Comparison of ENCODE assay signal across 8 cellular contexts in genomic region chr17:44221072-44221861, GRCh38. TPM values are rescaled to one million over a fixed set of nuclear protein-coding genes. Genes with fewer than 3 reads are reported as not detected.
A peak's percentile ranks its signal among the peaks of the same experiment; 100 is the strongest.
DNase-seq lines count a peak whose midpoint lies in the region; ATAC-seq and TF ChIP-seq lines count a peak whose summit lies in the region.

No MANE protein-coding gene starts in this region.

- H3K27me3 Mint-ChIP-seq in naive thymus-derived CD8-positive, alpha-beta T cell: no peaks in the 10 kb centered on the region

- H3K4me2 ChIP-seq in Loucy (ENCODE audit: low read depth, low read length, poor library complexity, severe bottlenecking): peak overlapping the region; percentile 89

- peaks cover 19% of the 10 kb centered on the region for H4K20me1 ChIP-seq in Loucy (ENCODE audit: insufficient read depth, low read length, poor library complexity, severe bottlenecking)

- peaks cover 5% of the 10 kb centered on the region for H3K27me3 ChIP-seq in Loucy (ENCODE audit: insufficient read depth, low read length, poor library complexity, severe bottlenecking)
- peaks cover 4% of the 10 kb centered on the region for H3K27me3 ChIP-seq in thymus (ENCODE audit: control insufficient read depth, insufficient read depth)

- peaks cover under 1 to 2% (median 1%) of the 10 kb centered on the region in 3 donors for H3K36me3 Mint-ChIP-seq in naive thymus-derived CD8-positive, alpha-beta T cell

- peak overlapping the region; percentile 99 for H3K27ac ChIP-seq in thymus (ENCODE audit: low read depth)

- H3K4me3 ChIP-seq in Loucy (ENCODE audit: low read length, poor library complexity, severe bottlenecking) (peak overlapping the region; percentile 100), fibroblast of the aortic adventitia (ENCODE audit: low read depth, low read length) (peak overlapping the region; percentile 85), thymus (ENCODE audit: low read length) (peak overlapping the region; percentile 91)

- peaks cover 18 to 36% (median 27%) of the 10 kb centered on the region in 4 donors for H3K4me1 Mint-ChIP-seq in naive thymus-derived CD8-positive, alpha-beta T cell

- peak overlapping the region; percentile 32; the same call in 1 of the 2 replicates for H2AFZ ChIP-seq in Loucy (ENCODE audit: low read length)

- H3K9me3 Mint-ChIP-seq in naive thymus-derived CD8-positive, alpha-beta T cell: no peaks in the 10 kb centered on the region

- peak overlapping the region; percentile 91 to 100 (median 96) for H3K4me3 Mint-ChIP-seq in naive thymus-derived CD8-positive, alpha-beta T cell

- H3K9ac ChIP-seq in Loucy (ENCODE audit: low read depth, low read length, poor library complexity, severe bottlenecking): peak overlapping the region; percentile 98

- DNase-seq in DMS79 (lab: John Stamatoyannopoulos, UW) (peak; percentile 69), RPMI7951 (ENCODE audit: low read depth) (peak; percentile 82), activated gamma-delta T cell (lab: John Stamatoyannopoulos, UW) (peak; percentile 39), fibroblast of the aortic adventitia (ENCODE audit: low read depth) (peak; percentile 77)
- peak; percentile 53 to 79 (median 65) for DNase-seq in naive thymus-derived CD8-positive, alpha-beta T cell

- no peaks in the 10 kb centered on the region for H3K9me2 ChIP-seq in Loucy (replicated peaks; ENCODE audit: low read depth, low read length)

- peaks cover 46% of the 10 kb centered on the region for H3K79me2 ChIP-seq in Loucy (ENCODE audit: insufficient read depth, low read length)

- H3F3A ChIP-seq in Loucy (ENCODE audit: low read depth): no peaks in the 10 kb centered on the region

- under 1% methylated on average over 54 of the region's 54 CpGs for WGBS in thymus

- peaks cover 6% of the 10 kb centered on the region; the same call in 1 of the 2 replicates for H3K36me3 ChIP-seq in Loucy (ENCODE audit: insufficient read depth, low read length)
- H3K36me3 ChIP-seq in thymus (ENCODE audit: control insufficient read depth, insufficient read depth): peaks cover under 1% of the 10 kb centered on the region

- peak overlapping the region; percentile 91 to 98 (median 95) for H3K27ac Mint-ChIP-seq in naive thymus-derived CD8-positive, alpha-beta T cell

- H3K4me1 ChIP-seq in Loucy (ENCODE audit: insufficient read depth, low read length, poor library complexity, severe bottlenecking): peaks cover 29% of the 10 kb centered on the region
- peaks cover 11% of the 10 kb centered on the region for H3K4me1 ChIP-seq in thymus (ENCODE audit: control insufficient read depth, insufficient read depth, low read length)

- TF ChIP-seq CTCF in Loucy (conservative IDR thresholded peaks at IDR 0.05; ENCODE audit: low read length) (no peak; the same call in 1 of the 2 replicates), fibroblast of the aortic adventitia (IDR thresholded peaks at IDR 0.05; ENCODE audit: insufficient read depth, low read length) (no peak)

- peak; percentile 19 to 27 for ATAC-seq in naive thymus-derived CD8-positive, alpha-beta T cell
- no peak for ATAC-seq in HG03108 (IDR thresholded peaks at IDR 0.05; ENCODE audit: unreplicated experiment)

- POLR2A ChIA-PET in naive thymus-derived CD8-positive, alpha-beta T cell (lab: Charles Lee): interaction anchor here (0.5 to 20.4 kb wide), 38 partner anchors 8 to 1364 kb away, joined by 3 to 445 read pairs (median 5); partner anchors contain the start of genes ATXN7L3, GRN, HDAC5 and HEXIM2

- no peaks in the 10 kb centered on the region for H3K9me3 ChIP-seq in Loucy (ENCODE audit: insufficient read depth, low read depth, low read length)
- no peaks in the 10 kb centered on the region for H3K9me3 ChIP-seq in thymus (ENCODE audit: control insufficient read depth)

RNA-seq across cellular contexts. Expression of gene UBTF, which starts 1.8 kb away (rescaled TPM):
- 40.4 and 41.1 TPM in 2 replicates for total RNA-seq in RPMI7951 (2014; rRNA removed; shearing (Covaris generic))
- total RNA-seq in fibroblast of the aortic adventitia (ENCODE audit: low replicate concordance): 64.2 and 195 TPM in 2 replicates
- total RNA-seq in naive thymus-derived CD8-positive, alpha-beta T cell: 100 to 1,000 TPM; 348 to 362 TPM
- 10 to 100 TPM; 41.5 to 94.2 (median 73.3) TPM for polyA plus RNA-seq in naive thymus-derived CD8-positive, alpha-beta T cell
- polyA plus RNA-seq in thymus: 70.1 TPM

RNA-seq across cellular contexts. Expression of gene ATXN7L3, which starts 21.6 kb away (rescaled TPM):
- total RNA-seq in RPMI7951 (2014; rRNA removed; shearing (Covaris generic)): 19.5 and 27.1 TPM in 2 replicates
- 36.6 and 108 TPM in 2 replicates for total RNA-seq in fibroblast of the aortic adventitia (ENCODE audit: low replicate concordance)
- total RNA-seq in naive thymus-derived CD8-positive, alpha-beta T cell: 100 to 1,000 TPM; 125 TPM
- 10 to 100 TPM in 2 of 3 donors, 1 to 10 TPM in 1; 9.3 to 14.2 (median 10.6) TPM for polyA plus RNA-seq in naive thymus-derived CD8-positive, alpha-beta T cell
- 53.3 TPM for polyA plus RNA-seq in thymus

RNA-seq across cellular contexts. Expression of gene TMUB2, which starts 34.5 kb away (rescaled TPM):
- 19.4 and 25.0 TPM in 2 replicates for total RNA-seq in RPMI7951 (2014; rRNA removed; shearing (Covaris generic))
- total RNA-seq in fibroblast of the aortic adventitia (ENCODE audit: low replicate concordance): 23.0 and 29.4 TPM in 2 replicates
- 10 to 100 TPM; 45.8 to 50.5 TPM for total RNA-seq in naive thymus-derived CD8-positive, alpha-beta T cell
- 10 to 100 TPM; 22.1 to 30.2 (median 25.5) TPM for polyA plus RNA-seq in naive thymus-derived CD8-positive, alpha-beta T cell
- 57.6 TPM for polyA plus RNA-seq in thymus

RNA-seq across cellular contexts. Expression of gene SLC4A1, which starts 46.7 kb away (rescaled TPM):
- total RNA-seq in RPMI7951 (2014; rRNA removed; shearing (Covaris generic)): not detected in 2 replicates
- total RNA-seq in fibroblast of the aortic adventitia (ENCODE audit: low replicate concordance): not detected in 2 replicates
- total RNA-seq in naive thymus-derived CD8-positive, alpha-beta T cell: not detected
- polyA plus RNA-seq in naive thymus-derived CD8-positive, alpha-beta T cell: not detected
- 0.37 TPM for polyA plus RNA-seq in thymus

RNA-seq across cellular contexts. Expression of gene ASB16, which starts 50.8 kb away (rescaled TPM):
- not detected in 2 replicates for total RNA-seq in RPMI7951 (2014; rRNA removed; shearing (Covaris generic))
- total RNA-seq in fibroblast of the aortic adventitia (ENCODE audit: low replicate concordance): 0.27 TPM in 1 of 2 replicates, not detected in the other
- total RNA-seq in naive thymus-derived CD8-positive, alpha-beta T cell: not detected
- under 1 TPM in 1 of 3 donors, not detected in 2; 0.09 TPM for polyA plus RNA-seq in naive thymus-derived CD8-positive, alpha-beta T cell
- 0.14 TPM for polyA plus RNA-seq in thymus
